6 cellular contexts compared by ENCODE assay signal in the genomic region with DNA sequence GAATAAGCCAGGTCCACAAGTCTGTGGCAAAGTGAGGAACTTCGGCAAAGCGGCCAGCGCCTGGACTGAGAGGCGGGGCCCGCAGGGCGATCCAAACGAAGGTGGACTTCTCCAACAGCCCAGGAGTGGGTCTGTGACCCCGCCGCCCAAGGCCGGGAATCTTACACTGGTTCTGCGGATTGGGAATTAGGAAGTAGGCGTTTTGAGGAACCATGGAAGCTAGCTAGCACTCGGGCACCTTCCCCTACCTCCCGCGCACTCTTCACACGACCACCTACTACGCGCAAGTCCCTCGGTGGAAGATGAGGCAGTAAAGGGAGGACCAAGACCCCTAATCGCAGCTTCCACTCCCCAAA. TPM values are rescaled to one million over a fixed set of nuclear protein-coding genes. Genes with fewer than 3 reads are reported as not detected.
DNase-seq lines count a peak whose midpoint lies in the region; ATAC-seq and TF ChIP-seq lines count a peak whose summit lies in the region.

No MANE protein-coding gene starts in this region.

- peaks cover 32% of the 10 kb centered on the region for H3K36me3 Mint-ChIP-seq in WTC11

- TF ChIP-seq RAD21 in liver (IDR thresholded peaks at IDR 0.05), result no peak

- H3K4me1 ChIP-seq in liver (ENCODE audit: control insufficient read depth in 4 of 4, insufficient read depth in 4 of 4, low read length in 3 of 4), result peaks cover 9 to 53% (median 38%) of the 10 kb centered on the region in 4 donors

- no peak for ATAC-seq in WTC11
- no peak for ATAC-seq in GM21447 (IDR thresholded peaks at IDR 0.05; ENCODE audit: unreplicated experiment)

- H3K4me3 Mint-ChIP-seq in WTC11, result peak overlapping the region; percentile 66

- H3K4me3 ChIP-seq in AG10803 (ENCODE audit: low read length) (peak overlapping the region; percentile 75), liver (ENCODE audit: low read depth in 1 of 3, low read length in 3 of 3) (peak overlapping the region; percentile 74 to 89 (median 85))

- WGBS in liver, result 39% methylated on average over 20 of the region's 20 CpGs

- DNase-seq in AG10803 (ENCODE audit: low read depth), result no peak
- peak; percentile 29 for DNase-seq in WTC11 (ENCODE audit: low spot score)
- no peak for DNase-seq in NCI-H2227 (lab: John Stamatoyannopoulos, UW; ENCODE audit: unreplicated experiment)
- DNase-seq in cerebellar nuclear complex (lab: John Stamatoyannopoulos, UW), result no peak

- H3K9me3 Mint-ChIP-seq in WTC11, result no peaks in the 10 kb centered on the region

- POLR2A ChIA-PET in WTC11 (lab: Charles Lee), result interaction anchor here (1.2 to 2.9 kb wide), 2 partner anchors 33 to 41 kb away, joined by 5 to 9 read pairs; no protein-coding TSS in a partner anchor

- H3K9me3 ChIP-seq in liver (ENCODE audit: control insufficient read depth in 4 of 4, low read length in 3 of 4), result no peaks in the 10 kb centered on the region

- CTCF ChIA-PET in WTC11 (lab: Charles Lee), result interaction anchor here (1.3 to 2.8 kb wide), 9 partner anchors 13 to 622 kb away, joined by 3 to 43 read pairs (median 6); a partner anchor contains a TSS

- peaks cover 33% of the 10 kb centered on the region for H3K4me1 Mint-ChIP-seq in WTC11

- H3K27ac ChIP-seq in liver (ENCODE audit: low read depth in 1 of 2, low read length in 2 of 2), result peak overlapping the region; percentile 76 to 84

- H3K36me3 ChIP-seq in liver (ENCODE audit: control insufficient read depth in 4 of 4, insufficient read depth in 3 of 4, low read depth in 1 of 4, low read length in 3 of 4), result peaks cover 6 to 14% (median 10%) of the 10 kb centered on the region in 4 donors

- H3K27me3 ChIP-seq in liver (ENCODE audit: control insufficient read depth in 4 of 4, insufficient read depth in 4 of 4, low read length in 3 of 4), result no peaks in the 10 kb centered on the region

- H3K9ac ChIP-seq in liver (ENCODE audit: low read depth in 1 of 2, low read length in 2 of 2), result peak overlapping the region; percentile 77 to 83

- H3K27ac Mint-ChIP-seq in WTC11, result no peak overlapping the region

- H3K27me3 Mint-ChIP-seq in WTC11 (ENCODE audit: low read depth), result peaks cover 24% of the 10 kb centered on the region

- TF ChIP-seq CTCF in AG10803 (conservative IDR thresholded peaks at IDR 0.05; ENCODE audit: low read length) (no peak), WTC11 (IDR thresholded peaks at IDR 0.05) (no peak), liver (IDR thresholded peaks at IDR 0.05; ENCODE audit: low read depth, low read length, missing input control) (no peak)

TF ChIP-seq in WTC11, 78 proteins besides CTCF, POLR2A, EP300 and RAD21:
- TF ChIP-seq FOXJ3 (CRISPR knock-in tag; IDR thresholded peaks at IDR 0.05; ENCODE audit: borderline replicate concordance), result no peak
- TF ChIP-seq, protein P1, sequence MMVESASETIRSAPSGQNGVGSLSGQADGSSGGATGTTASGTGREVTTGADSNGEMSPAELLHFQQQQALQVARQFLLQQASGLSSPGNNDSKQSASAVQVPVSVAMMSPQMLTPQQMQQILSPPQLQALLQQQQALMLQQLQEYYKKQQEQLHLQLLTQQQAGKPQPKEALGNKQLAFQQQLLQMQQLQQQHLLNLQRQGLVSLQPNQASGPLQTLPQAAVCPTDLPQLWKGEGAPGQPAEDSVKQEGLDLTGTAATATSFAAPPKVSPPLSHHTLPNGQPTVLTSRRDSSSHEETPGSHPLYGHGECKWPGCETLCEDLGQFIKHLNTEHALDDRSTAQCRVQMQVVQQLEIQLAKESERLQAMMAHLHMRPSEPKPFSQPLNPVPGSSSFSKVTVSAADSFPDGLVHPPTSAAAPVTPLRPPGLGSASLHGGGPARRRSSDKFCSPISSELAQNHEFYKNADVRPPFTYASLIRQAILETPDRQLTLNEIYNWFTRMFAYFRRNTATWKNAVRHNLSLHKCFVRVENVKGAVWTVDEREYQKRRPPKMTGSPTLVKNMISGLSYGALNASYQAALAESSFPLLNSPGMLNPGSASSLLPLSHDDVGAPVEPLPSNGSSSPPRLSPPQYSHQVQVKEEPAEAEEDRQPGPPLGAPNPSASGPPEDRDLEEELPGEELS (CRISPR knock-in tag; IDR thresholded peaks at IDR 0.05), result peak; percentile 5; the same call in 1 of the 2 replicates
TF ChIP-seq in WTC11: peak in this region for 1.

TF ChIP-seq in liver, 16 proteins besides CTCF, POLR2A, EP300 and RAD21:
- TF ChIP-seq YY1 (IDR thresholded peaks at IDR 0.05) (peak; percentile 9), GABPA (IDR thresholded peaks at IDR 0.05 in 1 of 2, conservative IDR thresholded peaks at IDR 0.05 in 1 of 2) (no peak)
- TF ChIP-seq, protein P2, sequence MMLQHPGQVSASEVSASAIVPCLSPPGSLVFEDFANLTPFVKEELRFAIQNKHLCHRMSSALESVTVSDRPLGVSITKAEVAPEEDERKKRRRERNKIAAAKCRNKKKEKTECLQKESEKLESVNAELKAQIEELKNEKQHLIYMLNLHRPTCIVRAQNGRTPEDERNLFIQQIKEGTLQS (IDR thresholded peaks at IDR 0.05), result no peak
- TF ChIP-seq, protein P3, sequence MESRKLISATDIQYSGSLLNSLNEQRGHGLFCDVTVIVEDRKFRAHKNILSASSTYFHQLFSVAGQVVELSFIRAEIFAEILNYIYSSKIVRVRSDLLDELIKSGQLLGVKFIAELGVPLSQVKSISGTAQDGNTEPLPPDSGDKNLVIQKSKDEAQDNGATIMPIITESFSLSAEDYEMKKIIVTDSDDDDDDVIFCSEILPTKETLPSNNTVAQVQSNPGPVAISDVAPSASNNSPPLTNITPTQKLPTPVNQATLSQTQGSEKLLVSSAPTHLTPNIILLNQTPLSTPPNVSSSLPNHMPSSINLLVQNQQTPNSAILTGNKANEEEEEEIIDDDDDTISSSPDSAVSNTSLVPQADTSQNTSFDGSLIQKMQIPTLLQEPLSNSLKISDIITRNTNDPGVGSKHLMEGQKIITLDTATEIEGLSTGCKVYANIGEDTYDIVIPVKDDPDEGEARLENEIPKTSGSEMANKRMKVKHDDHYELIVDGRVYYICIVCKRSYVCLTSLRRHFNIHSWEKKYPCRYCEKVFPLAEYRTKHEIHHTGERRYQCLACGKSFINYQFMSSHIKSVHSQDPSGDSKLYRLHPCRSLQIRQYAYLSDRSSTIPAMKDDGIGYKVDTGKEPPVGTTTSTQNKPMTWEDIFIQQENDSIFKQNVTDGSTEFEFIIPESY (IDR thresholded peaks at IDR 0.05), result no peak

RNA-seq across cellular contexts. Expression of a gene that starts 0.6 kb away (rescaled TPM):
- total RNA-seq in WTC11 (2021) (167 to 173 TPM (median 171 TPM) in 3 replicates), liver (10 to 100 TPM; 47.8 to 49.6 TPM)
- polyA plus RNA-seq in liver, result 10 to 100 TPM; 61.1 to 90.0 TPM

RNA-seq across cellular contexts. Expression of a gene that starts 2.2 kb away (rescaled TPM):
- 13.2 to 13.7 TPM (median 13.6 TPM) in 3 replicates for total RNA-seq in WTC11 (2021)
- 10 to 100 TPM in 1 of 2 donors, 1 to 10 TPM in 1; 8.7 to 16.1 TPM for total RNA-seq in liver
- 1 to 10 TPM; 4.6 to 7.3 TPM for polyA plus RNA-seq in liver

RNA-seq across cellular contexts. Expression of a gene that starts 5.9 kb away (rescaled TPM):
- total RNA-seq in WTC11 (2021) (0.57 to 1.1 TPM (median 0.82 TPM) in 3 replicates), liver (under 1 TPM; 0.23 to 0.67 TPM)
- not detected for polyA plus RNA-seq in liver

RNA-seq across cellular contexts. Expression of a gene that starts 30.3 kb away (rescaled TPM):
- total RNA-seq in WTC11 (2021) (not detected in 3 replicates), liver (not detected)
- polyA plus RNA-seq in liver, result not detected
